ENCODE assay signal across 8 cellular contexts in the genomic region with DNA sequence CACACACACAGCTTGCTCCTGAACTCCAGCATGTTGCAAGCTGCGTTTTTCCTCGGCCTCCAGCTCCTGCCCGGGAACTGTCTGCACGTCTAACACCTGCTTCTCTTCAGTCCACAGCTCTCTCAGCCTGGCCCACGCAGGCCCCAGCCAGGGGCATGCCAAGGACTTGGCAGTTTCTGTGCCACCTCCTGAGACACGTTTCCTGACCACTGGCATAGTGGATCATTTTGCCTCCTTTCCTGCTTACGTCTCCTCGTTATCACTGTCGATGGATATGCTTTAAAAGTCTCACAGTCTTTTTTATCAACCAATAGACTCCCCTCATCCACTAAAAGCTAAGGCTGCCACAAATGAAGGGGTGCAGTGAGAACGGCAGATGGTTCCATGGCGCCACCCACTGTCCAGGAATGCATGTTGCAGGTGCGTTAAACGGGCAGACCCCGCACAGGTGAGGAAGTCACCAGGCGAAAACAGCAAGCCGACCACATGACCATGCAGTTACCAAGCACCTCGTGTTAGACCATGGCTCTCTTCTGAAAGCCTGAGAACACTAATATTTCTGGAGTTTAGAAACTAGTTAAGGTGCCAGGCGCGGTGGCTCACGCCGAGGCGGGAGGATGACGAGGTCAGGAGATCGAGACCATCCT. TPM values are rescaled to one million over a fixed set of nuclear protein-coding genes. Genes with fewer than 3 reads are reported as not detected.
DNase-seq lines count a peak whose midpoint lies in the region; ATAC-seq and TF ChIP-seq lines count a peak whose summit lies in the region.

No MANE protein-coding gene starts in this region.

- CTCF ChIA-PET in CD8-positive, alpha-beta T cell (lab: Charles Lee): interaction anchor here (0.8 to 3.0 kb wide), 11 partner anchors 9 to 263 kb away, joined by 3 to 11 read pairs (median 4); no protein-coding TSS in a partner anchor
- CTCF ChIA-PET in IMR-90 (lab: Yijun Ruan, JAX): interaction anchor here (0.9 kb wide), 1 partner anchor 90 kb away, joined by 4 read pairs; no protein-coding TSS in a partner anchor

- H3K27me3 Mint-ChIP-seq in CD8-positive, alpha-beta T cell (ENCODE audit: low read depth): peaks cover 8% of the 10 kb centered on the region

- H2AFZ ChIP-seq in IMR-90 (replicated peaks; ENCODE audit: low read length, poor library complexity): peak overlapping the region; percentile 79

- H4K5ac ChIP-seq in IMR-90 (ENCODE audit: low read depth, low read length): no peak overlapping the region

- H3K9me3 Mint-ChIP-seq in CD8-positive, alpha-beta T cell: no peaks in the 10 kb centered on the region

- H3K27me3 ChIP-seq in CD8-positive, alpha-beta T cell (ENCODE audit: insufficient read depth, low read length): no peaks in the 10 kb centered on the region
- no peaks in the 10 kb centered on the region for H3K27me3 ChIP-seq in IMR-90 (ENCODE audit: control insufficient read depth, insufficient read depth, low read length)

- H4K8ac ChIP-seq in IMR-90 (ENCODE audit: low read depth in 2 of 2, low read length in 2 of 2): peak overlapping the region in 1 of 2 experiments; percentile 15; a peak in 1 of 4 replicates

- no peaks in the 10 kb centered on the region for H3K9me3 ChIP-seq in CD8-positive, alpha-beta T cell (ENCODE audit: low read length)
- H3K9me3 ChIP-seq in IMR-90 (ENCODE audit: control insufficient read depth, insufficient read depth, low read length): no peaks in the 10 kb centered on the region

- H3K36me3 ChIP-seq in CD8-positive, alpha-beta T cell (ENCODE audit: insufficient read depth, low read length): no peaks in the 10 kb centered on the region
- H3K36me3 ChIP-seq in IMR-90 (ENCODE audit: control insufficient read depth, insufficient read depth, low read length): peaks cover 13% of the 10 kb centered on the region

- no peak overlapping the region for H3K27ac ChIP-seq in CD8-positive, alpha-beta T cell (ENCODE audit: low read depth, low read length)
- no peak overlapping the region for H3K27ac ChIP-seq in IMR-90 (ENCODE audit: insufficient read depth, low read length)

- no peak overlapping the region for H2BK15ac ChIP-seq in IMR-90 (ENCODE audit: low read depth, low read length)

- no peak overlapping the region for H2BK120ac ChIP-seq in IMR-90 (ENCODE audit: low read depth, low read length)

- H2BK5ac ChIP-seq in IMR-90 (ENCODE audit: low read depth, low read length, poor library complexity, severe bottlenecking): no peak overlapping the region

- H3K4me2 ChIP-seq in IMR-90 (ENCODE audit: low read depth, low read length): no peak overlapping the region

- H3K4me1 Mint-ChIP-seq in CD8-positive, alpha-beta T cell (ENCODE audit: low read depth): peaks cover 2% of the 10 kb centered on the region

- no peak overlapping the region for H3K14ac ChIP-seq in IMR-90 (replicated peaks; ENCODE audit: low read depth, low read length)

- dilution Hi-C loops in IMR-90 (cut with HindIII; ENCODE audit: low sequenced_read_pairs, unreplicated experiment): no loop called here

- H3K23ac ChIP-seq in IMR-90 (ENCODE audit: low read depth, low read length): no peak overlapping the region

- no peak for TF ChIP-seq POLR2A in IMR-90 (IDR thresholded peaks at IDR 0.05; ENCODE audit: low read depth, low read length)

- no peak overlapping the region for H3K4me3 Mint-ChIP-seq in CD8-positive, alpha-beta T cell

- H2AK9ac ChIP-seq in IMR-90 (replicated peaks; ENCODE audit: low read depth, low read length, poor library complexity): peak overlapping the region; percentile 65

- peak; percentile 79 for ATAC-seq in CD8-positive, alpha-beta T cell
- peak; percentile 72 for ATAC-seq in IMR-90 (ENCODE audit: low read depth)

- H3K4me3 ChIP-seq in CD8-positive, alpha-beta T cell (ENCODE audit: low read depth, low read length): no peak overlapping the region
- H3K4me3 ChIP-seq in IMR-90 (ENCODE audit: insufficient read depth, low read depth, low read length): no peak overlapping the region
- no peak overlapping the region for H3K4me3 ChIP-seq in astrocyte of the spinal cord (ENCODE audit: low read depth, low read length)

- POLR2A ChIA-PET in CD8-positive, alpha-beta T cell (lab: Charles Lee): interaction anchor here (0.6 kb wide), 1 partner anchor 273 kb away, joined by 5 read pairs; no protein-coding TSS in a partner anchor
- POLR2A ChIA-PET in IMR-90 (lab: Charles Lee; ENCODE audit: unreplicated experiment): no interaction called here

- no peak overlapping the region for H3K4ac ChIP-seq in IMR-90 (ENCODE audit: low read depth, low read length)

- TF ChIP-seq RAD21 in IMR-90 (IDR thresholded peaks at IDR 0.05; ENCODE audit: low read length): peak; percentile 65

- intact Hi-C loops in CD8-positive, alpha-beta T cell (cut with DNase I, micrococcal nuclease): loop anchor here in 1 of 2 experiments (2.0 to 5.0 kb wide), 3 partner anchors 60 to 262 kb away; no protein-coding TSS in a partner anchor
- intact Hi-C loops in IMR-90 (cut with micrococcal nuclease): no loop called here

- peaks cover 11% of the 10 kb centered on the region for H3K36me3 Mint-ChIP-seq in CD8-positive, alpha-beta T cell

- H3K9me1 ChIP-seq in IMR-90 (ENCODE audit: insufficient read depth, low read length): no peaks in the 10 kb centered on the region

- no peak overlapping the region for H2BK20ac ChIP-seq in IMR-90 (ENCODE audit: low read depth, low read length)

- H3K27ac Mint-ChIP-seq in CD8-positive, alpha-beta T cell: no peak overlapping the region

- no peaks in the 10 kb centered on the region for H3K79me1 ChIP-seq in IMR-90 (ENCODE audit: low read depth in 1 of 2, low read length in 2 of 2)

- BruUV-seq in IMR-90 (replicated peaks; lab: Mats Ljungman, UMichigan): no TSS peak

- TF ChIP-seq CTCF in CD8-positive, alpha-beta T cell (IDR thresholded peaks at IDR 0.05): peak; percentile 65
- TF ChIP-seq CTCF in IMR-90 (conservative IDR thresholded peaks at IDR 0.05; ENCODE audit: low read depth, low read length) (peak; percentile 59), astrocyte of the spinal cord (IDR thresholded peaks at IDR 0.05; ENCODE audit: low read depth, low read length) (peak; percentile 81)

- H2AK5ac ChIP-seq in IMR-90 (ENCODE audit: low read depth, low read length): no peak overlapping the region; the same call in 1 of the 2 replicates

- H4K20me1 ChIP-seq in IMR-90 (ENCODE audit: insufficient read depth, low read length): 0 out of 2 replicates have a peak, but pooled peaks cover 5% of the 10 kb centered on the region

- DNase-seq in CD8-positive, alpha-beta T cell: peak; percentile 12 to 56 (median 40)
- DNase-seq in IMR-90: peak; percentile 19
- DNase-seq in T-helper 9 cell: peak; percentile 23
- DNase-seq in astrocyte of the spinal cord (ENCODE audit: low read depth, low spot score): peak; percentile 23
- DNase-seq in islet precursor cell: peak; percentile 84
- peak; percentile 63 to 73 for DNase-seq in stimulated activated CD4-positive, alpha-beta T cell treated with anti-CD3 and anti-CD28 coated beads, Interleukin-2, amount 100 ng/mL, for 24 hours
- DNase-seq in cortex of kidney (lab: John Stamatoyannopoulos, UW): no peak
- DNase-seq in SIG-M5 (lab: John Stamatoyannopoulos, UW): no peak

- 10% methylated on average over 5 of the region's 24 CpGs; no CpG with 5 or more reads in 1 of the 2 experiments for WGBS in IMR-90 (ENCODE audit: extremely low coverage in 2 of 2, insufficient read length in 1 of 2), 2 experiments

- H3K56ac ChIP-seq in IMR-90 (ENCODE audit: extremely low read depth, insufficient read depth, low read length): no peak overlapping the region

- H3K18ac ChIP-seq in IMR-90 (ENCODE audit: low read depth, low read length): no peak overlapping the region

- H4K91ac ChIP-seq in IMR-90 (ENCODE audit: insufficient read depth, low read depth, low read length): no peak overlapping the region

- no peak overlapping the region for H3K9ac ChIP-seq in IMR-90 (ENCODE audit: low read depth, low read length)

- in situ Hi-C loops in IMR-90 (cut with MboI; ENCODE audit: low sequenced_read_pairs) (no loop called here), astrocyte of the spinal cord (cut with HindIII; ENCODE audit: low sequenced_read_pairs) (no loop called here)

- H3K4me1 ChIP-seq in CD8-positive, alpha-beta T cell (ENCODE audit: insufficient read depth, low read length): no peaks in the 10 kb centered on the region
- H3K4me1 ChIP-seq in IMR-90 (ENCODE audit: control insufficient read depth, insufficient read depth, low read length): peaks cover 5% of the 10 kb centered on the region; the same call in 1 of the 2 replicates

TF ChIP-seq in IMR-90, 13 proteins besides CTCF, POLR2A, EP300 and RAD21:
- peak; percentile 43 for TF ChIP-seq SMC3 (IDR thresholded peaks at IDR 0.05; ENCODE audit: low read depth, low read length)
- no peak for TF ChIP-seq ELK1 (IDR thresholded peaks at IDR 0.05; ENCODE audit: borderline replicate concordance, low read depth, low read length)

RNA-seq across cellular contexts. Expression of gene TEAD4, which starts 14.7 kb away (rescaled TPM):
- not detected for total RNA-seq in CD8-positive, alpha-beta T cell
- total RNA-seq in IMR-90 (2012; rRNA removed): 8.8 and 10.8 TPM in 2 replicates
- polyA plus RNA-seq in IMR-90 (2012; rRNA removed): 24.9 and 30.8 TPM in 2 replicates
- polyA plus RNA-seq in IMR-90 (2012; cell fraction: cytosol; rRNA removed): 23.3 and 24.4 TPM in 2 replicates
- 20.3 and 37.5 TPM in 2 replicates for polyA plus RNA-seq in IMR-90 (2012; cell fraction: nucleus; rRNA removed; ENCODE audit: low replicate concordance)

RNA-seq across cellular contexts. Expression of gene TULP3, which starts 53.8 kb away (rescaled TPM):
- total RNA-seq in CD8-positive, alpha-beta T cell: 1 to 10 TPM; 2.7 to 3.0 TPM
- 31.1 and 35.5 TPM in 2 replicates for total RNA-seq in IMR-90 (2012; rRNA removed)
- polyA plus RNA-seq in IMR-90 (2012; rRNA removed): 35.0 and 35.2 TPM in 2 replicates
- polyA plus RNA-seq in IMR-90 (2012; cell fraction: cytosol; rRNA removed): 25.2 and 25.3 TPM in 2 replicates
- polyA plus RNA-seq in IMR-90 (2012; cell fraction: nucleus; rRNA removed; ENCODE audit: low replicate concordance): 44.8 and 64.6 TPM in 2 replicates

Comparison
In these comparisons a context has a peak if more than half of its experiments do, and no peak if none do; other contexts are left out.
1. DNase-seq: peak in CD8-positive, alpha-beta T cell (7 of 7), IMR-90 (single experiment), T-helper 9 cell (single experiment), astrocyte of the spinal cord (single experiment), islet precursor cell (single experiment) and stimulated activated CD4-positive, alpha-beta T cell treated with anti-CD3 and anti-CD28 coated beads, Interleukin-2, amount 100 ng/mL, for 24 hours (2 of 2); none in cortex of kidney (single experiment) and SIG-M5 (single experiment).
2. Peak in every context shown above with its lines, with median percentiles within 50 percentile points of each other: CTCF ChIP-seq.